In genomic region chr14:60094306-60094897, GRCh38 we compare ENCODE assay signal across 8 cellular contexts. TPM values are rescaled to one million over a fixed set of nuclear protein-coding genes. Genes with fewer than 3 reads are reported as not detected.
DNase-seq lines count a peak whose midpoint lies in the region; ATAC-seq and TF ChIP-seq lines count a peak whose summit lies in the region.

No MANE protein-coding gene starts in this region.

- TF ChIP-seq POLR2A in thyroid gland (IDR thresholded peaks at IDR 0.05), result no peak

- no peak overlapping the region for H3K4me3 ChIP-seq in thyroid gland (replicated peaks in 1 of 3)

- intact Hi-C loops in thyroid gland (cut with DNase I), result loop anchor here (5.0 to 10.0 kb wide), 2 partner anchors 68 to 150 kb away; partner anchors contain the start of gene PPM1A

- no peaks in the 10 kb centered on the region for H3K27me3 Mint-ChIP-seq in activated T-cell treated with anti-CD3 and anti-CD28 coated beads, Interleukin-2, amount 50 U/mL, for 4 hours (ENCODE audit: low read depth)
- no peaks in the 10 kb centered on the region for H3K27me3 Mint-ChIP-seq in T-helper 2 cell treated with Interferon-gamma antibody and Interleukin-4, amounts not matched to agents 5 μg/mL and 100 μg/mL, for 36 hours (ENCODE audit: low read depth)

- peaks cover 18% of the 10 kb centered on the region for H3K36me3 Mint-ChIP-seq in activated T-cell treated with anti-CD3 and anti-CD28 coated beads, Interleukin-2, amount 50 U/mL, for 4 hours (ENCODE audit: insufficient read depth)
- H3K36me3 Mint-ChIP-seq in T-helper 2 cell treated with Interferon-gamma antibody and Interleukin-4, amounts not matched to agents 5 μg/mL and 100 μg/mL, for 36 hours (ENCODE audit: low read depth), result peaks cover 20% of the 10 kb centered on the region

- H3K27me3 ChIP-seq in foreskin keratinocyte, result no peaks in the 10 kb centered on the region
- no peaks in the 10 kb centered on the region for H3K27me3 ChIP-seq in thyroid gland

- peaks cover 42% of the 10 kb centered on the region for H3K4me1 Mint-ChIP-seq in activated T-cell treated with anti-CD3 and anti-CD28 coated beads, Interleukin-2, amount 50 U/mL, for 4 hours (ENCODE audit: low read depth)
- H3K4me1 Mint-ChIP-seq in T-helper 2 cell treated with Interferon-gamma antibody and Interleukin-4, amounts not matched to agents 5 μg/mL and 100 μg/mL, for 36 hours (ENCODE audit: low read depth), result peaks cover 44% of the 10 kb centered on the region

- H3K9me3 Mint-ChIP-seq in activated T-cell treated with anti-CD3 and anti-CD28 coated beads, Interleukin-2, amount 50 U/mL, for 4 hours, result no peaks in the 10 kb centered on the region
- no peaks in the 10 kb centered on the region for H3K9me3 Mint-ChIP-seq in T-helper 2 cell treated with Interferon-gamma antibody and Interleukin-4, amounts not matched to agents 5 μg/mL and 100 μg/mL, for 36 hours

- no peaks in the 10 kb centered on the region for H3K9me3 ChIP-seq in thyroid gland

- DNase-seq in activated T-cell treated with anti-CD3 and anti-CD28 coated beads, Interleukin-2, amount 50 U/mL, for 4 hours, result no peak
- DNase-seq in activated T-cell treated with anti-CD3 and anti-CD28 coated beads, Interleukin-2, amount 50 U/mL, for 1 hour, result no peak
- DNase-seq in T-helper 2 cell treated with Interferon-gamma antibody and Interleukin-4, amounts not matched to agents 5 μg/mL and 100 μg/mL, for 36 hours (ENCODE audit: low spot score), result peak; percentile 41
- DNase-seq in foreskin keratinocyte (peak in 1 of 2 donors; percentile 50), nucleus accumbens (lab: John Stamatoyannopoulos, UW) (no peak), thyroid gland (no peak)
- peak; percentile 19 for DNase-seq in stimulated activated naive CD8-positive, alpha-beta T cell treated with anti-CD3 and anti-CD28 coated beads, Interleukin-15, Interleukin-2, amounts not matched to agents 100 U/mL and 50 U/mL, for 24 hours
- DNase-seq in stimulated activated naive CD4-positive, alpha-beta T cell treated with Interleukin-2 at 50 U/mL for 16 hours (lab: John Stamatoyannopoulos, UW), result no peak

- peak overlapping the region; percentile 87 for H3K4me3 Mint-ChIP-seq in activated T-cell treated with anti-CD3 and anti-CD28 coated beads, Interleukin-2, amount 50 U/mL, for 4 hours
- H3K4me3 Mint-ChIP-seq in T-helper 2 cell treated with Interferon-gamma antibody and Interleukin-4, amounts not matched to agents 5 μg/mL and 100 μg/mL, for 36 hours, result peak overlapping the region; percentile 97

- peak overlapping the region; percentile 98 for H3K27ac Mint-ChIP-seq in T-helper 2 cell treated with Interferon-gamma antibody and Interleukin-4, amounts not matched to agents 5 μg/mL and 100 μg/mL, for 36 hours

- H3K36me3 ChIP-seq in thyroid gland, result no peaks in the 10 kb centered on the region

- H3K4me1 ChIP-seq in foreskin keratinocyte (peaks cover 32% of the 10 kb centered on the region), thyroid gland (peaks cover 18 to 27% of the 10 kb centered on the region in 2 donors)

- TF ChIP-seq CTCF in foreskin keratinocyte (conservative IDR thresholded peaks at IDR 0.05) (no peak), thyroid gland (IDR thresholded peaks at IDR 0.05) (no peak)

- WGBS in thyroid gland, 2 donors, result 67 to 73% methylated on average over 5 of the region's 5 CpGs

- no peak for ATAC-seq in activated T-cell treated with anti-CD3 and anti-CD28 coated beads, Interleukin-2, amount 50 U/mL, for 4 hours
- no peak for ATAC-seq in foreskin keratinocyte
- peak; percentile 24 for ATAC-seq in stimulated activated naive CD8-positive, alpha-beta T cell treated with anti-CD3 and anti-CD28 coated beads, Interleukin-15, Interleukin-2, amounts not matched to agents 100 U/mL and 50 U/mL, for 24 hours

- H3K27ac ChIP-seq in foreskin keratinocyte (peak overlapping the region; percentile 96), thyroid gland (no peak overlapping the region)

RNA-seq across cellular contexts. Expression of gene PCNX4, which starts 2.7 kb away (rescaled TPM):
- 10 to 100 TPM; 43.3 to 45.5 (median 44.1) TPM for total RNA-seq in activated T-cell treated with anti-CD3 and anti-CD28 coated beads, Interleukin-2, amount 50 U/mL, for 4 hours
- 43.3 and 43.9 TPM in 2 replicates for total RNA-seq in foreskin keratinocyte
- 20.5 and 23.1 TPM in 2 replicates for polyA plus RNA-seq in foreskin keratinocyte
- total RNA-seq in thyroid gland, result 100 to 1,000 TPM in 1 of 4 donors, 10 to 100 TPM in 3; 63.5 to 139 (median 85.4) TPM

Comparison
In these comparisons a context has a peak if more than half of its experiments do, and no peak if none do; other contexts are left out.
1. DNase-seq: peak in T-helper 2 cell treated with Interferon-gamma antibody and Interleukin-4, amounts not matched to agents 5 μg/mL and 100 μg/mL, for 36 hours (single experiment) and stimulated activated naive CD8-positive, alpha-beta T cell treated with anti-CD3 and anti-CD28 coated beads, Interleukin-15, Interleukin-2, amounts not matched to agents 100 U/mL and 50 U/mL, for 24 hours (single experiment); none in activated T-cell treated with anti-CD3 and anti-CD28 coated beads, Interleukin-2, amount 50 U/mL, for 4 hours (single experiment), activated T-cell treated with anti-CD3 and anti-CD28 coated beads, Interleukin-2, amount 50 U/mL, for 1 hour (single experiment), nucleus accumbens (0 of 56), thyroid gland (0 of 2) and stimulated activated naive CD4-positive, alpha-beta T cell treated with Interleukin-2 at 50 U/mL for 16 hours (single experiment).